In the genomic region with DNA sequence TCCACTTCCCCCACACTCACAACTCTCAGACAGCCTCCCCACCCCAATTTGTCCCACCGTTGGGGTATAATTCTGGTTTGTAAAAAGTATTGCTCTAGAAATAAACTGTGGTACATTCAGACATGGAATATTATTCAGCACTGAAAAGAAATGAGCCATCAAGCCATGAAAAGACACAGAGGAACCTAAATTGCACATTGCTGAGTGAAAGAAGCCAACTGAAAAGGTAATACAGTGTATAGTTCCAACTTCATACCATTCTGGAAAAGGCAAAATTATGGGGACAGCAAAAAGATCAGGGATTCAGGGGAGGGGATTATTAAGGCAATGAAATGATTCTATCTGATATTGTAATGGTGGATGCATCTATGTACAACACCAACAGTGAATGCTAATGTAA, we compare ENCODE assay signal across 1 cellular context.
TF ChIP-seq lines count a peak whose summit lies in the region.

No MANE protein-coding gene starts in this region.

TF ChIP-seq in SK-N-SH treated with all-trans-retinoic acid at 6 μM for 48 hours, 23 proteins besides CTCF, POLR2A, EP300 and RAD21 (continued from another document):
- TF ChIP-seq, protein P1, sequence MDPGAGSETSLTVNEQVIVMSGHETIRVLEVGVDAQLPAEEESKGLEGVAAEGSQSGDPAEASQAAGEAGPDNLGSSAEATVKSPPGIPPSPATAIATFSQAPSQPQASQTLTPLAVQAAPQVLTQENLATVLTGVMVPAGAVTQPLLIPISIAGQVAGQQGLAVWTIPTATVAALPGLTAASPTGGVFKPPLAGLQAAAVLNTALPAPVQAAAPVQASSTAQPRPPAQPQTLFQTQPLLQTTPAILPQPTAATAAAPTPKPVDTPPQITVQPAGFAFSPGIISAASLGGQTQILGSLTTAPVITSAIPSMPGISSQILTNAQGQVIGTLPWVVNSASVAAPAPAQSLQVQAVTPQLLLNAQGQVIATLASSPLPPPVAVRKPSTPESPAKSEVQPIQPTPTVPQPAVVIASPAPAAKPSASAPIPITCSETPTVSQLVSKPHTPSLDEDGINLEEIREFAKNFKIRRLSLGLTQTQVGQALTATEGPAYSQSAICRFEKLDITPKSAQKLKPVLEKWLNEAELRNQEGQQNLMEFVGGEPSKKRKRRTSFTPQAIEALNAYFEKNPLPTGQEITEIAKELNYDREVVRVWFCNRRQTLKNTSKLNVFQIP (CRISPR knock-in tag; IDR thresholded peaks at IDR 0.05; ENCODE audit: borderline replicate concordance, low read depth): no peak
- no peak for TF ChIP-seq ZNF8 (CRISPR knock-in tag; IDR thresholded peaks at IDR 0.05)
- TF ChIP-seq, protein P2, sequence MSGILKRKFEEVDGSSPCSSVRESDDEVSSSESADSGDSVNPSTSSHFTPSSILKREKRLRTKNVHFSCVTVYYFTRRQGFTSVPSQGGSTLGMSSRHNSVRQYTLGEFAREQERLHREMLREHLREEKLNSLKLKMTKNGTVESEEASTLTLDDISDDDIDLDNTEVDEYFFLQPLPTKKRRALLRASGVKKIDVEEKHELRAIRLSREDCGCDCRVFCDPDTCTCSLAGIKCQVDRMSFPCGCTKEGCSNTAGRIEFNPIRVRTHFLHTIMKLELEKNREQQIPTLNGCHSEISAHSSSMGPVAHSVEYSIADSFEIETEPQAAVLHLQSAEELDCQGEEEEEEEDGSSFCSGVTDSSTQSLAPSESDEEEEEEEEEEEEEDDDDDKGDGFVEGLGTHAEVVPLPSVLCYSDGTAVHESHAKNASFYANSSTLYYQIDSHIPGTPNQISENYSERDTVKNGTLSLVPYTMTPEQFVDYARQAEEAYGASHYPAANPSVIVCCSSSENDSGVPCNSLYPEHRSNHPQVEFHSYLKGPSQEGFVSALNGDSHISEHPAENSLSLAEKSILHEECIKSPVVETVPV (CRISPR knock-in tag; IDR thresholded peaks at IDR 0.05): no peak
- no peak for TF ChIP-seq CSDC2 (CRISPR knock-in tag; IDR thresholded peaks at IDR 0.05)
- no peak for TF ChIP-seq PATZ1 (CRISPR knock-in tag; IDR thresholded peaks at IDR 0.05; ENCODE audit: borderline replicate concordance)
- TF ChIP-seq ESRRG (CRISPR knock-in tag; IDR thresholded peaks at IDR 0.05): no peak
- no peak for TF ChIP-seq ZFP30 (CRISPR knock-in tag; IDR thresholded peaks at IDR 0.05)
- no peak for TF ChIP-seq CREB5 (CRISPR knock-in tag; IDR thresholded peaks at IDR 0.05; ENCODE audit: low read depth)
- TF ChIP-seq OSR1 (CRISPR knock-in tag; IDR thresholded peaks at IDR 0.05): no peak
